In the genomic region with DNA sequence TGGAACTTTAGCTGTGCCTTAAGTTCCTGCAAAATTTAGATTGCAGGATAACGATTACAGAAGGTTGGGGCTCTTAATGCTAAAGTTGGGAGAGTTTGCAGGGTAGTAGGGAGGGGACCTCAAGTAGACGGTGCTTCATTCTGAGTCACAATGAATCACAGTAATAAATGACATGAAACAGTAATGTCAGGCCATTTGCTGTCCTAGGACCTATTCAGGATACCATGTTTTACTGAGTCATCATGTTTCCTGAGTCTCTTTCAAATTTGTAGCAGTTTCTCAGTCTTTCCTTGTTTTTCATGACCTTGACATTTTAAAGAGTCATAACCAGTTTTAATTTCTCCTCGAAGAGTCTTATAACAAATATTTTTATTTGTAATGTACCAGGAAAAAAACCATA, we compare ENCODE assay signal across 15 cellular contexts.
DNase-seq lines count a peak whose midpoint lies in the region; ATAC-seq, FAIRE-seq and TF ChIP-seq lines count a peak whose summit lies in the region.
"Had no signal": no experiment of that assay in that cellular context is flagged by ENCODE, and none has a peak within 500 bp of the region (broad histone marks: within the 10 kb centered on the region; RNA-seq: fewer than 3 reads in every experiment).

No MANE protein-coding gene starts in this region.

- no peak overlapping the region for H3K14ac ChIP-seq in IMR-90 (replicated peaks; ENCODE audit: low read depth, low read length)

- intact Hi-C loops in IMR-90 (cut with micrococcal nuclease), result no loop called here
- intact Hi-C loops in CD14-positive monocyte (cut with micrococcal nuclease), result no loop called here

- H2BK15ac ChIP-seq in IMR-90 (ENCODE audit: low read depth, low read length), result no peak overlapping the region

- CTCF ChIA-PET in IMR-90 (lab: Yijun Ruan, JAX), result no interaction called here

- no peaks in the 10 kb centered on the region for H3K79me1 ChIP-seq in IMR-90 (ENCODE audit: low read depth in 1 of 2, low read length in 2 of 2)

- FAIRE-seq in astrocyte (lab: Jason Lieb, UNC), result no peak
- FAIRE-seq in keratinocyte (lab: Jason Lieb, UNC), result peak; percentile 13

- H3K9me3 Mint-ChIP-seq in astrocyte (ENCODE audit: unreplicated experiment) (no peaks in the 10 kb centered on the region), CD14-positive monocyte (peaks cover 0 to 2% (median 0%) of the 10 kb centered on the region in 7 donors)

- no peak overlapping the region for H4K5ac ChIP-seq in IMR-90 (ENCODE audit: low read depth, low read length)

- H3K4me3 ChIP-seq in IMR-90 (ENCODE audit: insufficient read depth, low read depth, low read length) (no peak overlapping the region), astrocyte (ENCODE audit: insufficient read depth, low read depth, low read length) (no peak overlapping the region), keratinocyte (ENCODE audit: control insufficient read depth in 2 of 3, extremely low read depth in 1 of 3, insufficient read depth in 2 of 3, low read depth in 1 of 3, low read length in 3 of 3) (no peak overlapping the region)
- H3K4me3 ChIP-seq: BLaER1 had no signal

- no peak for TF ChIP-seq POLR2A in IMR-90 (IDR thresholded peaks at IDR 0.05; ENCODE audit: low read depth, low read length)

- H3K9me3 ChIP-seq in IMR-90 (ENCODE audit: control insufficient read depth, insufficient read depth, low read length), result no peaks in the 10 kb centered on the region
- H3K9me3 ChIP-seq in astrocyte (ENCODE audit: insufficient read depth, low read depth, low read length), result no peaks in the 10 kb centered on the region
- H3K9me3 ChIP-seq in keratinocyte (ENCODE audit: control insufficient read depth, low read depth, low read length), result no peaks in the 10 kb centered on the region
- H3K9me3 ChIP-seq: BLaER1, SK-N-SH had no signal

- no peak overlapping the region for H3K23ac ChIP-seq in IMR-90 (ENCODE audit: low read depth, low read length)

- H3K27me3 Mint-ChIP-seq in astrocyte (ENCODE audit: low read depth, unreplicated experiment) (no peaks in the 10 kb centered on the region), CD14-positive monocyte (ENCODE audit: low read depth in 3 of 3) (peaks cover 0 to 2% (median 0%) of the 10 kb centered on the region in 3 donors)

- H3K4me3 Mint-ChIP-seq in astrocyte (ENCODE audit: unreplicated experiment) (no peak overlapping the region), CD14-positive monocyte (no peak overlapping the region)

- ATAC-seq in IMR-90 (ENCODE audit: low read depth), result no peak
- ATAC-seq: Right ventricle myocardium inferior had no signal

- no peak overlapping the region for H3K9ac ChIP-seq in IMR-90 (ENCODE audit: low read depth, low read length)
- no peak overlapping the region for H3K9ac ChIP-seq in astrocyte (ENCODE audit: low read length)
- no peak overlapping the region for H3K9ac ChIP-seq in keratinocyte (ENCODE audit: control insufficient read depth, extremely low read depth, insufficient read depth, low read length)
- H3K9ac ChIP-seq: BLaER1, SK-N-SH had no signal

- H3K56ac ChIP-seq in IMR-90 (ENCODE audit: extremely low read depth, insufficient read depth, low read length), result no peak overlapping the region

- 83% methylated on average over 1 of the region's 3 CpGs; no CpG with 5 or more reads in 1 of the 2 experiments for WGBS in IMR-90 (ENCODE audit: extremely low coverage in 2 of 2, insufficient read length in 1 of 2), 2 experiments

- no peak overlapping the region for H2BK20ac ChIP-seq in IMR-90 (ENCODE audit: low read depth, low read length)

- H3K4me1 Mint-ChIP-seq in astrocyte (ENCODE audit: low read depth, unreplicated experiment) (peaks cover 2% of the 10 kb centered on the region), CD14-positive monocyte (no peaks in the 10 kb centered on the region)

- no peaks in the 10 kb centered on the region for H3K36me3 ChIP-seq in IMR-90 (ENCODE audit: control insufficient read depth, insufficient read depth, low read length)
- no peaks in the 10 kb centered on the region for H3K36me3 ChIP-seq in astrocyte (ENCODE audit: insufficient read depth, low read length)
- no peaks in the 10 kb centered on the region for H3K36me3 ChIP-seq in keratinocyte (ENCODE audit: control insufficient read depth in 2 of 2, extremely low read depth in 1 of 2, insufficient read depth in 2 of 2, low read length in 2 of 2)
- H3K36me3 ChIP-seq: BLaER1 had no signal

- no peak overlapping the region for H3K27ac ChIP-seq in IMR-90 (ENCODE audit: insufficient read depth, low read length)
- no peak overlapping the region for H3K27ac ChIP-seq in astrocyte (ENCODE audit: low read depth, low read length)
- no peak overlapping the region for H3K27ac ChIP-seq in keratinocyte (ENCODE audit: control insufficient read depth, insufficient read depth, low read length)
- H3K27ac ChIP-seq: BLaER1 had no signal

- in situ Hi-C loops in Caki2 (cut with HindIII; ENCODE audit: low pct_unique_long_range_greater_than_20kb, low sequenced_read_pairs) (no loop called here), IMR-90 (cut with MboI; ENCODE audit: low sequenced_read_pairs) (no loop called here)

- no peak overlapping the region for H3K4me2 ChIP-seq in IMR-90 (ENCODE audit: low read depth, low read length)
- H3K4me2 ChIP-seq in astrocyte (ENCODE audit: low read length), result no peak overlapping the region
- no peak overlapping the region for H3K4me2 ChIP-seq in keratinocyte (ENCODE audit: control insufficient read depth, extremely low read depth, insufficient read depth, low read depth, low read length)
- H3K4me2 ChIP-seq: BLaER1, SK-N-SH had no signal

- no peak overlapping the region for H3K18ac ChIP-seq in IMR-90 (ENCODE audit: low read depth, low read length)

- H3K27me3 ChIP-seq in IMR-90 (ENCODE audit: control insufficient read depth, insufficient read depth, low read length) (no peaks in the 10 kb centered on the region), astrocyte (ENCODE audit: insufficient read depth, low read length) (no peaks in the 10 kb centered on the region), keratinocyte (ENCODE audit: control insufficient read depth, extremely low read depth, insufficient read depth, low read length) (no peaks in the 10 kb centered on the region)
- H3K27me3 ChIP-seq: BLaER1 had no signal

- no peak for TF ChIP-seq RAD21 in IMR-90 (IDR thresholded peaks at IDR 0.05; ENCODE audit: low read length)

- no peak for TF ChIP-seq CTCF in IMR-90 (conservative IDR thresholded peaks at IDR 0.05; ENCODE audit: low read depth, low read length)
- TF ChIP-seq CTCF in astrocyte (IDR thresholded peaks at IDR 0.05; ENCODE audit: insufficient read depth, low read depth, low read length), result no peak
- TF ChIP-seq CTCF in keratinocyte (optimal IDR thresholded peaks at IDR 0.05 in 1 of 3, IDR thresholded peaks at IDR 0.05 in 1 of 3, conservative IDR thresholded peaks at IDR 0.05 in 1 of 3; ENCODE audit: extremely low read depth in 1 of 3, insufficient read depth in 2 of 3, low read length in 3 of 3), result no peak
- TF ChIP-seq CTCF in CD14-positive monocyte (IDR thresholded peaks at IDR 0.05), result no peak

- H3K9me1 ChIP-seq in IMR-90 (ENCODE audit: insufficient read depth, low read length), result no peaks in the 10 kb centered on the region
- no peaks in the 10 kb centered on the region for H3K9me1 ChIP-seq in keratinocyte (ENCODE audit: control insufficient read depth, extremely low read depth, insufficient read depth, low read length)

- no peak overlapping the region for H2BK120ac ChIP-seq in IMR-90 (ENCODE audit: low read depth, low read length)

- POLR2A ChIA-PET in IMR-90 (lab: Charles Lee; ENCODE audit: unreplicated experiment), result no interaction called here

- no peaks in the 10 kb centered on the region for H3K36me3 Mint-ChIP-seq in astrocyte (ENCODE audit: low read depth, unreplicated experiment)
- H3K36me3 Mint-ChIP-seq in CD14-positive monocyte, result no peaks in the 10 kb centered on the region

- no peak overlapping the region for H3K4ac ChIP-seq in IMR-90 (ENCODE audit: low read depth, low read length)

- H2BK5ac ChIP-seq in IMR-90 (ENCODE audit: low read depth, low read length, poor library complexity, severe bottlenecking), result no peak overlapping the region

- H4K20me1 ChIP-seq in IMR-90 (ENCODE audit: insufficient read depth, low read length) (no peaks in the 10 kb centered on the region), astrocyte (ENCODE audit: insufficient read depth, low read length) (no peaks in the 10 kb centered on the region), keratinocyte (ENCODE audit: control insufficient read depth, extremely low read depth, insufficient read depth, low read length) (no peaks in the 10 kb centered on the region)
- H4K20me1 ChIP-seq: BLaER1 had no signal

- no peak overlapping the region for H4K8ac ChIP-seq in IMR-90 (ENCODE audit: low read depth in 2 of 2, low read length in 2 of 2)

- H2AK5ac ChIP-seq in IMR-90 (ENCODE audit: low read depth, low read length), result no peak overlapping the region

- DNase-seq in Caki2 (ENCODE audit: low read depth) (peak; percentile 4), IMR-90 (no peak), astrocyte (ENCODE audit: low read depth) (peak; percentile 16), keratinocyte (ENCODE audit: low read depth, low spot score) (no peak), NCI-H526 (lab: John Stamatoyannopoulos, UW) (no peak), CD14-positive monocyte (ENCODE audit: low spot score) (no peak), NCI-H1930 (lab: John Stamatoyannopoulos, UW) (no peak)
- DNase-seq in stimulated activated CD4-positive, alpha-beta T cell treated with anti-CD3 and anti-CD28 coated beads, Interleukin-1b, Interleukin-23, amount 100 ng/mL, for 48 hours, result no peak
- DNase-seq: NCI-H1436 treated with DMSO at 0.1 percent for 48 hours, NCI-H2081 treated with DMSO at 0.1 percent for 48 hours, NCI-H524 treated with DMSO at 0.1 percent for 48 hours, OCI-M1, SK-N-SH had no signal

- H2AFZ ChIP-seq in IMR-90 (replicated peaks; ENCODE audit: low read length, poor library complexity) (no peak overlapping the region), astrocyte (ENCODE audit: low read depth, low read length) (no peak overlapping the region), keratinocyte (ENCODE audit: control insufficient read depth, low read length) (no peak overlapping the region)

- no TSS peak for BruUV-seq in IMR-90 (replicated peaks; lab: Mats Ljungman, UMichigan)

- no peak overlapping the region for H4K91ac ChIP-seq in IMR-90 (ENCODE audit: insufficient read depth, low read depth, low read length)

- H3K27ac Mint-ChIP-seq in astrocyte (ENCODE audit: unreplicated experiment) (no peak overlapping the region), CD14-positive monocyte (no peak overlapping the region)

- dilution Hi-C loops in IMR-90 (cut with HindIII; ENCODE audit: low sequenced_read_pairs, unreplicated experiment) (no loop called here), keratinocyte (cut with MboI; ENCODE audit: extremely low pct_ligation_motif_present, low sequenced_read_pairs) (no loop called here)

- H3K79me2 ChIP-seq in astrocyte (ENCODE audit: insufficient read depth, low read length), result no peaks in the 10 kb centered on the region
- H3K79me2 ChIP-seq in keratinocyte (ENCODE audit: control insufficient read depth, insufficient read depth, low read length), result no peaks in the 10 kb centered on the region

- H3K4me1 ChIP-seq in IMR-90 (ENCODE audit: control insufficient read depth, insufficient read depth, low read length), result no peaks in the 10 kb centered on the region
- H3K4me1 ChIP-seq in astrocyte (ENCODE audit: insufficient read depth, low read length), result no peaks in the 10 kb centered on the region
- H3K4me1 ChIP-seq in keratinocyte (ENCODE audit: control insufficient read depth, extremely low read depth, insufficient read depth, low read length), result no peaks in the 10 kb centered on the region
- H3K4me1 ChIP-seq: BLaER1 had no signal

- H2AK9ac ChIP-seq in IMR-90 (replicated peaks; ENCODE audit: low read depth, low read length, poor library complexity), result no peak overlapping the region

Comparison
In these comparisons a context has a peak if more than half of its experiments do, and no peak if none do; other contexts are left out.
1. DNase-seq: peak in Caki2 (single experiment) and astrocyte (single experiment); none in IMR-90 (single experiment), keratinocyte (single experiment), NCI-H526 (0 of 2), stimulated activated CD4-positive, alpha-beta T cell treated with anti-CD3 and anti-CD28 coated beads, Interleukin-1b, Interleukin-23, amount 100 ng/mL, for 48 hours (single experiment), CD14-positive monocyte (single experiment) and NCI-H1930 (0 of 2).